Comparison of ENCODE assay signal across 1 cellular context in genomic region chr15:90080818-90081382, GRCh38.
TF ChIP-seq lines count a peak whose summit lies in the region.

No MANE protein-coding gene starts in this region.

TF ChIP-seq in HepG2, 621 proteins besides CTCF, POLR2A, EP300 and RAD21:
- TF ChIP-seq CREB1 (IDR thresholded peaks at IDR 0.05) (no peak), CREB1 (CRISPR knock-in tag; IDR thresholded peaks at IDR 0.05) (no peak), SMAD3 (CRISPR knock-in tag; IDR thresholded peaks at IDR 0.05) (no peak), POLR2AphosphoS2 (IDR thresholded peaks at IDR 0.05; ENCODE audit: low read depth, low read length) (no peak), RORA (CRISPR knock-in tag; IDR thresholded peaks at IDR 0.05) (no peak), ZNF263 (CRISPR knock-in tag; IDR thresholded peaks at IDR 0.05) (no peak), ZNF382 (CRISPR knock-in tag; IDR thresholded peaks at IDR 0.05; ENCODE audit: borderline replicate concordance) (no peak), CHD2 (IDR thresholded peaks at IDR 0.05; ENCODE audit: low read depth, low read length) (no peak), MAFG (CRISPR knock-in tag; IDR thresholded peaks at IDR 0.05) (no peak), MTERF4 (CRISPR knock-in tag; IDR thresholded peaks at IDR 0.05) (no peak), ZFP41 (CRISPR knock-in tag; IDR thresholded peaks at IDR 0.05; ENCODE audit: borderline replicate concordance) (no peak), ZNF20 (CRISPR knock-in tag; IDR thresholded peaks at IDR 0.05) (no peak), ZBTB43 (CRISPR knock-in tag; conservative IDR thresholded peaks at IDR 0.05) (no peak), RELA (CRISPR knock-in tag; IDR thresholded peaks at IDR 0.05) (no peak), HNRNPK (IDR thresholded peaks at IDR 0.05; ENCODE audit: low read depth, low read length, poor library complexity, severe bottlenecking) (no peak), PATZ1 (CRISPR knock-in tag; IDR thresholded peaks at IDR 0.05) (no peak), PHF8 (CRISPR knock-in tag; IDR thresholded peaks at IDR 0.05) (no peak), ZBTB49 (CRISPR knock-in tag; IDR thresholded peaks at IDR 0.05; ENCODE audit: borderline replicate concordance) (no peak), ZNF441 (CRISPR knock-in tag; IDR thresholded peaks at IDR 0.05; ENCODE audit: borderline replicate concordance) (no peak)
